21 cellular contexts compared by ENCODE assay signal in genomic region chr10:33071857-33072256, GRCh38.
"Had no signal": no experiment of that assay in that cellular context is flagged by ENCODE, and none has a peak within 500 bp of the region (broad histone marks: within the 10 kb centered on the region; RNA-seq: fewer than 3 reads in every experiment).

No MANE protein-coding gene starts in this region.

- H3K9me3 ChIP-seq: neutrophil, pancreas, testis, upper lobe of right lung had no signal

- H3K27ac ChIP-seq: neutrophil, testis, upper lobe of right lung had no signal

- DNase-seq: activated CD4-positive, alpha-beta T cell treated with anti-CD3 and anti-CD28 coated beads, Interleukin-2, amount 50 U/mL, for 1 hour; activated CD8-positive, alpha-beta memory T cell treated with anti-CD3 and anti-CD28 coated beads for 24 hours; activated CD8-positive, alpha-beta memory T cell treated with anti-CD3 and anti-CD28 coated beads, Interleukin-2, amount 50 U/mL, for 48 hours; activated effector memory CD4-positive, alpha-beta T cell treated with Interleukin-2 at 50 U/mL for 16 hours; activated naive CD4-positive, alpha-beta T cell treated with anti-CD3 and anti-CD28 coated beads, Interleukin-2, amount 10 ng/mL, durations not matched to agents 7 days and 5 days; activated naive CD8-positive, alpha-beta T cell treated with anti-CD3 and anti-CD28 coated beads, Interleukin-2, amount 50 U/mL, for 24 hours; activated T-cell treated with anti-CD3 and anti-CD28 coated beads, Interleukin-2, amount 50 U/mL, for 48 hours; anterior cingulate cortex; caudate nucleus; effector memory CD8-positive, alpha-beta T cell; left ventricle myocardium superior; naive thymus-derived CD8-positive, alpha-beta T cell; pancreas; stimulated activated CD4-positive, alpha-beta T cell treated with anti-CD3 and anti-CD28 coated beads, Interleukin-4, amount 100 ng/mL, for 24 hours; testis; upper lobe of right lung had no signal

- H3K4me3 ChIP-seq: pancreas, testis, upper lobe of right lung had no signal

- ATAC-seq: activated CD4-positive, CD25-positive, alpha-beta regulatory T cell treated with anti-CD3 and anti-CD28 coated beads, Interleukin-2, amount 50 U/mL, for 24 hours; activated naive CD8-positive, alpha-beta T cell treated with anti-CD3 and anti-CD28 coated beads, Interleukin-2, amount 50 U/mL, for 24 hours; effector memory CD8-positive, alpha-beta T cell; left ventricle myocardium superior; naive thymus-derived CD8-positive, alpha-beta T cell; sciatic nerve; stimulated activated effector memory CD8-positive, alpha-beta T cell treated with anti-CD3 and anti-CD28 coated beads, Interleukin-12 subunit alpha, Interleukin-12 subunit beta, amount 100 ng/mL, for 72 hours; upper lobe of right lung had no signal

- H3K27me3 Mint-ChIP-seq: brain; effector memory CD8-positive, alpha-beta T cell had no signal

- H3K27me3 ChIP-seq: neutrophil, pancreas, testis, upper lobe of right lung had no signal

- H3K4me1 Mint-ChIP-seq: activated naive CD4-positive, alpha-beta T cell treated with anti-CD3 and anti-CD28 coated beads, Interleukin-2, amount 10 ng/mL, durations not matched to agents 7 days and 5 days; brain had no signal

- H3K4me3 Mint-ChIP-seq: activated naive CD4-positive, alpha-beta T cell treated with anti-CD3 and anti-CD28 coated beads, Interleukin-2, amount 10 ng/mL, durations not matched to agents 7 days and 5 days; activated naive CD8-positive, alpha-beta T cell treated with anti-CD3 and anti-CD28 coated beads, Interleukin-2, amount 50 U/mL, for 24 hours; brain; effector memory CD8-positive, alpha-beta T cell; naive thymus-derived CD8-positive, alpha-beta T cell; stimulated activated effector memory CD8-positive, alpha-beta T cell treated with anti-CD3 and anti-CD28 coated beads, Interleukin-12 subunit alpha, Interleukin-12 subunit beta, amount 100 ng/mL, for 72 hours had no signal

- H3K4me1 ChIP-seq: testis, upper lobe of right lung had no signal

- H3K27ac Mint-ChIP-seq: activated naive CD4-positive, alpha-beta T cell treated with anti-CD3 and anti-CD28 coated beads, Interleukin-2, amount 10 ng/mL, durations not matched to agents 7 days and 5 days; activated naive CD8-positive, alpha-beta T cell treated with anti-CD3 and anti-CD28 coated beads, Interleukin-2, amount 50 U/mL, for 24 hours; brain; naive thymus-derived CD8-positive, alpha-beta T cell; stimulated activated effector memory CD8-positive, alpha-beta T cell treated with anti-CD3 and anti-CD28 coated beads, Interleukin-12 subunit alpha, Interleukin-12 subunit beta, amount 100 ng/mL, for 72 hours had no signal

- H3K36me3 Mint-ChIP-seq: activated naive CD4-positive, alpha-beta T cell treated with anti-CD3 and anti-CD28 coated beads, Interleukin-2, amount 10 ng/mL, durations not matched to agents 7 days and 5 days; brain; stimulated activated effector memory CD8-positive, alpha-beta T cell treated with anti-CD3 and anti-CD28 coated beads, Interleukin-12 subunit alpha, Interleukin-12 subunit beta, amount 100 ng/mL, for 72 hours had no signal

- H3K9me3 Mint-ChIP-seq: activated naive CD8-positive, alpha-beta T cell treated with anti-CD3 and anti-CD28 coated beads, Interleukin-2, amount 50 U/mL, for 24 hours; effector memory CD8-positive, alpha-beta T cell had no signal

- H3K36me3 ChIP-seq: neutrophil, pancreas, upper lobe of right lung had no signal
